Comparison of ENCODE assay signal across 29 cellular contexts in the genomic region with DNA sequence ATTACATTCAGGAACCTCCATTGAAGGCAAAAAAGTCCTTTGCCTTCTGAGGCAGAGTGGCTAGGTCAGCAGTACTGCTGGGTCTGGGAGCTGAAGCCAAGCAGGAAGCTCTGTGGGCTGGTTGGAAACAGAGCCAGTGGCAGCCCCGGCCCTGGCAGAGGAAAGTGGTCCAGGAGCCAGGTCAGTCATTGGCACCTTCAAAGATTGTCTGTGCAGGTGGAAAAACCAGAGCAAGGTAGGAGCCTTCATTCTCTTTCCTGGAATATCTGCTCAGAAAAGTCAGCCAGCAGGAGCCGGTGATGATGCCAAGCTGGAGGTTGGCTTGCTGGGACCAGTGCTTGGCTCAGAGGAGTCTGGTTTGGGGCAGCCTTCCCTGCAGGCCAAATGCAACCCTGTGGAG. TPM values are rescaled to one million over a fixed set of nuclear protein-coding genes. Genes with fewer than 3 reads are reported as not detected.
"Had no signal": no experiment of that assay in that cellular context is flagged by ENCODE, and none has a peak within 500 bp of the region (broad histone marks: within the 10 kb centered on the region; RNA-seq: fewer than 3 reads in every experiment).

No MANE protein-coding gene starts in this region.

- H3K27me3 ChIP-seq: ovary, right lobe of liver, thyroid gland, upper lobe of left lung, vagina had no signal

- H3K27ac ChIP-seq: neutrophil, ovary, parathyroid adenoma, psoas muscle, right lobe of liver, sigmoid colon, stomach, thoracic aorta, thyroid gland, tibial nerve, upper lobe of left lung, vagina had no signal

- H2AFZ ChIP-seq: parathyroid adenoma had no signal

- H3K79me2 ChIP-seq: parathyroid adenoma had no signal

- H3K9me3 ChIP-seq: neutrophil, ovary, psoas muscle, right lobe of liver, sigmoid colon, stomach, thoracic aorta, thyroid gland, tibial nerve, upper lobe of left lung, vagina had no signal

- DNase-seq: nephron progenitor cell; nucleus accumbens; ovary; posterior cingulate gyrus; psoas muscle; right cardiac atrium; right lobe of liver; sigmoid colon; small intestine; stimulated activated CD4-positive, alpha-beta T cell treated with anti-CD3 and anti-CD28 coated beads, Interleukin-15, amount 100 ng/mL, for 24 hours; stimulated activated CD4-positive, alpha-beta T cell treated with anti-CD3 and anti-CD28 coated beads, Interleukin-2, amount 100 ng/mL, for 24 hours; stimulated activated CD4-positive, alpha-beta T cell treated with anti-CD3 and anti-CD28 coated beads, Interleukin-2, amount 100 ng/mL, for 48 hours; stimulated activated CD4-positive, alpha-beta T cell treated with anti-CD3 and anti-CD28 coated beads, Interleukin-4, amount 100 ng/mL, for 24 hours; stimulated activated naive B cell treated with anti-CD40 and anti-IgM and Interleukin-4, amounts not matched to agents 10 μg/mL and 1 μg/mL and 100 μg/mL, for 72 hours; stimulated activated naive CD4-positive, alpha-beta T cell treated with Interleukin-2 at 50 U/mL for 16 hours; stomach; thyroid gland; trophoblast cell; upper lobe of left lung had no signal

- H3K9ac ChIP-seq: parathyroid adenoma had no signal

- H3K36me3 ChIP-seq: neutrophil, ovary, right lobe of liver, sigmoid colon, stomach, thoracic aorta, thyroid gland, tibial nerve, upper lobe of left lung, vagina had no signal

- H3K4me3 ChIP-seq: ovary, psoas muscle, right lobe of liver, sigmoid colon, stomach, thoracic aorta, thyroid gland, tibial nerve, upper lobe of left lung, vagina had no signal

- ATAC-seq: natural killer cell treated with Interleukin-12 subunit alpha and Interleukin-12 subunit beta and Interleukin-15 and Interleukin-18, amount 100 ng/mL, for 72 hours; psoas muscle; right cardiac atrium; right lobe of liver; stimulated activated effector memory CD8-positive, alpha-beta T cell treated with anti-CD3 and anti-CD28 coated beads, Interleukin-12 subunit alpha, Interleukin-12 subunit beta, amount 100 ng/mL, for 72 hours; stimulated activated naive B cell treated with anti-CD40 and anti-IgM and Interleukin-4, amounts not matched to agents 10 μg/mL and 1 μg/mL and 100 μg/mL, for 72 hours had no signal

- H3K4me1 ChIP-seq: parathyroid adenoma, psoas muscle, right lobe of liver, sigmoid colon, stomach, thyroid gland, tibial nerve, upper lobe of left lung, vagina had no signal

- FAIRE-seq: small intestine, urothelium cell line had no signal

RNA-seq across cellular contexts. Expression of a gene that starts 12.5 kb away (rescaled TPM):
- total RNA-seq: skeletal muscle tissue, subcutaneous adipose tissue, thoracic aorta, thyroid gland, vagina had no signal
